ENCODE assay signal across 1 cellular context in the genomic region with DNA sequence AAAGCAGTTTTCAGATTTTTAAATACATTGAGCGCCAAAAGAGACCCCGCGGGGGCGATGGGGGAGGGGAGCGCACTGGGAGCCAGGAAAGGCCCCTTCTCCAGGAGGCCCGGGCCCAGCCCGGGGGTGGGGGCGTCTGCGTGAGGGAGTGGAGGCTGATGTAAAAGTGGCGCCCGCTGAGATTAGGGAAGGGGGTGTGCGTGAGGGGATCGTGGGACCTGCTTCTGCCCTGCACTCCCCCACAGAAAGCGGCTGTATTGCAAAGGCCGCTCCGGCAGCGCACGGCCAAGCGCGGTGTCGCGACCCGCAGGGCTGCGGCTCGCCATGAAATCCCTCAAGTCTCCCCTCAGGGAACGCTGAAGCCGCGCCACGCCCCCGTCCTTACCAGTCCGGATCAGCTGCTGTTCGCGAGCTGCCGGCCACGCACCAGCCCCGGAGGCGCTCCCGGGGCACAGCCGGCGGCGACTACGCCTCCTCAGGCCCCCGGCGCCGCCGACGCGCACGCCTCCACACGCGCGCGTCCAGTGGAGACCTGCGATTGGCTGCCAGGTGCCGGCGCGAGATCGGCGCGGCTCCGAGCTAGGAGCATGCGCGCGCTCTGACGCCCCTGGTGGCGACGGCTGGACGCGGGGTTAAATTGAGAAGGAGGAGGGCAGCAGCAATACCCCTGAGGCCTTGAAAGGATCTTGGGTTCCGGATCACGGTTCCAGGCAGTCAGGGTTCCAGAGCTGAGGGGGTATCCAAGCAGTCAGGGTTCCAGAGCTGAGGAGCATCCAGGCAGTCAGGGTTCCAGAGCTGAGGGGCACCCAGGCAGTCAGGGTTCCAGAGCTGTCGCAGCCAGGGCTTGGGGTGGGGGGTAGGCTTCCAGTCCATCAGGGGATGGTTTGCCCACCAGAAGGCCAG.
A peak's percentile ranks its signal among the peaks of the same experiment; 100 is the strongest.
TF ChIP-seq lines count a peak whose summit lies in the region.

A gene with protein sequence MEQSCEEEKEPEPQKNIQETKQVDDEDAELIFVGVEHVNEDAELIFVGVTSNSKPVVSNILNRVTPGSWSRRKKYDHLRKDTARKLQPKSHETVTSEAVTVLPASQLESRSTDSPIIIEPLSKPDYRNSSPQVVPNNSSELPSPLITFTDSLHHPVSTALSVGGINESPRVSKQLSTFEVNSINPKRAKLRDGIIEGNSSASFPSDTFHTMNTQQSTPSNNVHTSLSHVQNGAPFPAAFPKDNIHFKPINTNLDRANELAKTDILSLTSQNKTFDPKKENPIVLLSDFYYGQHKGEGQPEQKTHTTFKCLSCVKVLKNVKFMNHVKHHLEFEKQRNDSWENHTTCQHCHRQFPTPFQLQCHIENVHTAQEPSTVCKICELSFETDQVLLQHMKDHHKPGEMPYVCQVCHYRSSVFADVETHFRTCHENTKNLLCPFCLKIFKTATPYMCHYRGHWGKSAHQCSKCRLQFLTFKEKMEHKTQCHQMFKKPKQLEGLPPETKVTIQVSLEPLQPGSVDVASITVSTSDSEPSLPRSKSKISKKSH (minus strand): TSS at position 469 of the 903 bp plus-strand sequence. CDS start 19,344 bp downstream, outside the sequence.

TF ChIP-seq in HepG2, 621 proteins besides CTCF, POLR2A, EP300 and RAD21 (continued from another document and continues in another):
- TF ChIP-seq, protein P1, sequence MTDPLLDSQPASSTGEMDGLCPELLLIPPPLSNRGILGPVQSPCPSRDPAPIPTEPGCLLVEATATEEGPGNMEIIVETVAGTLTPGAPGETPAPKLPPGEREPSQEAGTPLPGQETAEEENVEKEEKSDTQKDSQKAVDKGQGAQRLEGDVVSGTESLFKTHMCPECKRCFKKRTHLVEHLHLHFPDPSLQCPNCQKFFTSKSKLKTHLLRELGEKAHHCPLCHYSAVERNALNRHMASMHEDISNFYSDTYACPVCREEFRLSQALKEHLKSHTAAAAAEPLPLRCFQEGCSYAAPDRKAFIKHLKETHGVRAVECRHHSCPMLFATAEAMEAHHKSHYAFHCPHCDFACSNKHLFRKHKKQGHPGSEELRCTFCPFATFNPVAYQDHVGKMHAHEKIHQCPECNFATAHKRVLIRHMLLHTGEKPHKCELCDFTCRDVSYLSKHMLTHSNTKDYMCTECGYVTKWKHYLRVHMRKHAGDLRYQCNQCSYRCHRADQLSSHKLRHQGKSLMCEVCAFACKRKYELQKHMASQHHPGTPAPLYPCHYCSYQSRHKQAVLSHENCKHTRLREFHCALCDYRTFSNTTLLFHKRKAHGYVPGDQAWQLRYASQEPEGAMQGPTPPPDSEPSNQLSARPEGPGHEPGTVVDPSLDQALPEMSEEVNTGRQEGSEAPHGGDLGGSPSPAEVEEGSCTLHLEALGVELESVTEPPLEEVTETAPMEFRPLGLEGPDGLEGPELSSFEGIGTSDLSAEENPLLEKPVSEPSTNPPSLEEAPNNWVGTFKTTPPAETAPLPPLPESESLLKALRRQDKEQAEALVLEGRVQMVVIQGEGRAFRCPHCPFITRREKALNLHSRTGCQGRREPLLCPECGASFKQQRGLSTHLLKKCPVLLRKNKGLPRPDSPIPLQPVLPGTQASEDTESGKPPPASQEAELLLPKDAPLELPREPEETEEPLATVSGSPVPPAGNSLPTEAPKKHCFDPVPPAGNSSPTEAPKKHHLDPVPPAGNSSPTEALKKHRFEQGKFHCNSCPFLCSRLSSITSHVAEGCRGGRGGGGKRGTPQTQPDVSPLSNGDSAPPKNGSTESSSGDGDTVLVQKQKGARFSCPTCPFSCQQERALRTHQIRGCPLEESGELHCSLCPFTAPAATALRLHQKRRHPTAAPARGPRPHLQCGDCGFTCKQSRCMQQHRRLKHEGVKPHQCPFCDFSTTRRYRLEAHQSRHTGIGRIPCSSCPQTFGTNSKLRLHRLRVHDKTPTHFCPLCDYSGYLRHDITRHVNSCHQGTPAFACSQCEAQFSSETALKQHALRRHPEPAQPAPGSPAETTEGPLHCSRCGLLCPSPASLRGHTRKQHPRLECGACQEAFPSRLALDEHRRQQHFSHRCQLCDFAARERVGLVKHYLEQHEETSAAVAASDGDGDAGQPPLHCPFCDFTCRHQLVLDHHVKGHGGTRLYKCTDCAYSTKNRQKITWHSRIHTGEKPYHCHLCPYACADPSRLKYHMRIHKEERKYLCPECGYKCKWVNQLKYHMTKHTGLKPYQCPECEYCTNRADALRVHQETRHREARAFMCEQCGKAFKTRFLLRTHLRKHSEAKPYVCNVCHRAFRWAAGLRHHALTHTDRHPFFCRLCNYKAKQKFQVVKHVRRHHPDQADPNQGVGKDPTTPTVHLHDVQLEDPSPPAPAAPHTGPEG (CRISPR knock-in tag; IDR thresholded peaks at IDR 0.05), result no peak
- TF ChIP-seq MZF1 (CRISPR knock-in tag; IDR thresholded peaks at IDR 0.05; ENCODE audit: borderline replicate concordance) (no peak), ZNF841 (CRISPR knock-in tag; IDR thresholded peaks at IDR 0.05; ENCODE audit: borderline replicate concordance) (no peak), ZNF274 (CRISPR knock-in tag; IDR thresholded peaks at IDR 0.05) (no peak), ZFYVE20 (CRISPR knock-in tag; IDR thresholded peaks at IDR 0.05; ENCODE audit: borderline replicate concordance, low read depth) (no peak), ZBTB20 (CRISPR knock-in tag; IDR thresholded peaks at IDR 0.05; ENCODE audit: borderline replicate concordance, low read depth) (no peak), KAT2B (IDR thresholded peaks at IDR 0.05; ENCODE audit: borderline replicate concordance, low read depth, low read length) (no peak), ZNF232 (CRISPR knock-in tag; IDR thresholded peaks at IDR 0.05; ENCODE audit: borderline replicate concordance) (no peak), ZNF33B (CRISPR knock-in tag; IDR thresholded peaks at IDR 0.05) (no peak), CSRNP2 (CRISPR knock-in tag; conservative IDR thresholded peaks at IDR 0.05; ENCODE audit: low read depth) (no peak), ZNF567 (CRISPR knock-in tag; IDR thresholded peaks at IDR 0.05; ENCODE audit: borderline replicate concordance) (no peak), ZBTB21 (CRISPR knock-in tag; IDR thresholded peaks at IDR 0.05) (no peak), PAWR (CRISPR knock-in tag; IDR thresholded peaks at IDR 0.05; ENCODE audit: borderline replicate concordance) (no peak), GATA4 (IDR thresholded peaks at IDR 0.05; ENCODE audit: borderline replicate concordance, low read depth) (no peak), ZNF431 (CRISPR knock-in tag; IDR thresholded peaks at IDR 0.05; ENCODE audit: borderline replicate concordance, low read depth) (no peak), SP140L (CRISPR knock-in tag; IDR thresholded peaks at IDR 0.05; ENCODE audit: borderline replicate concordance) (no peak), RXRA (CRISPR knock-in tag; IDR thresholded peaks at IDR 0.05) (peak; percentile 40; the same call in 1 of the 2 replicates), FOXA1 (IDR thresholded peaks at IDR 0.05) (no peak), FOXA1 (CRISPR knock-in tag; IDR thresholded peaks at IDR 0.05) (peak; percentile 2; the same call in 1 of the 2 replicates), ZNF30 (CRISPR knock-in tag; IDR thresholded peaks at IDR 0.05) (no peak), RELA (CRISPR knock-in tag; IDR thresholded peaks at IDR 0.05) (no peak), ZNF367 (CRISPR knock-in tag; IDR thresholded peaks at IDR 0.05; ENCODE audit: borderline replicate concordance) (no peak), KLF16 (CRISPR knock-in tag; IDR thresholded peaks at IDR 0.05) (no peak; a peak in 1 of 4 replicates), ZNF782 (CRISPR knock-in tag; IDR thresholded peaks at IDR 0.05; ENCODE audit: borderline replicate concordance) (no peak), ETV6 (CRISPR knock-in tag; conservative IDR thresholded peaks at IDR 0.05) (no peak), BCL6 (CRISPR knock-in tag; IDR thresholded peaks at IDR 0.05) (no peak), KDM1A (CRISPR knock-in tag; IDR thresholded peaks at IDR 0.05) (no peak), MNT (IDR thresholded peaks at IDR 0.05) (0 out of 2 replicates have a peak, but pooled peaks have one; percentile 14), ZNF383 (CRISPR knock-in tag; IDR thresholded peaks at IDR 0.05; ENCODE audit: borderline replicate concordance) (no peak), ZMYM3 (CRISPR knock-in tag; IDR thresholded peaks at IDR 0.05) (peak; percentile 72), ZNF256 (CRISPR knock-in tag; conservative IDR thresholded peaks at IDR 0.05) (no peak)
- TF ChIP-seq, protein P2, sequence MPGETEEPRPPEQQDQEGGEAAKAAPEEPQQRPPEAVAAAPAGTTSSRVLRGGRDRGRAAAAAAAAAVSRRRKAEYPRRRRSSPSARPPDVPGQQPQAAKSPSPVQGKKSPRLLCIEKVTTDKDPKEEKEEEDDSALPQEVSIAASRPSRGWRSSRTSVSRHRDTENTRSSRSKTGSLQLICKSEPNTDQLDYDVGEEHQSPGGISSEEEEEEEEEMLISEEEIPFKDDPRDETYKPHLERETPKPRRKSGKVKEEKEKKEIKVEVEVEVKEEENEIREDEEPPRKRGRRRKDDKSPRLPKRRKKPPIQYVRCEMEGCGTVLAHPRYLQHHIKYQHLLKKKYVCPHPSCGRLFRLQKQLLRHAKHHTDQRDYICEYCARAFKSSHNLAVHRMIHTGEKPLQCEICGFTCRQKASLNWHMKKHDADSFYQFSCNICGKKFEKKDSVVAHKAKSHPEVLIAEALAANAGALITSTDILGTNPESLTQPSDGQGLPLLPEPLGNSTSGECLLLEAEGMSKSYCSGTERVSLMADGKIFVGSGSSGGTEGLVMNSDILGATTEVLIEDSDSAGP (CRISPR knock-in tag; IDR thresholded peaks at IDR 0.05; ENCODE audit: borderline replicate concordance), result peak; percentile 89
- TF ChIP-seq, protein P3, sequence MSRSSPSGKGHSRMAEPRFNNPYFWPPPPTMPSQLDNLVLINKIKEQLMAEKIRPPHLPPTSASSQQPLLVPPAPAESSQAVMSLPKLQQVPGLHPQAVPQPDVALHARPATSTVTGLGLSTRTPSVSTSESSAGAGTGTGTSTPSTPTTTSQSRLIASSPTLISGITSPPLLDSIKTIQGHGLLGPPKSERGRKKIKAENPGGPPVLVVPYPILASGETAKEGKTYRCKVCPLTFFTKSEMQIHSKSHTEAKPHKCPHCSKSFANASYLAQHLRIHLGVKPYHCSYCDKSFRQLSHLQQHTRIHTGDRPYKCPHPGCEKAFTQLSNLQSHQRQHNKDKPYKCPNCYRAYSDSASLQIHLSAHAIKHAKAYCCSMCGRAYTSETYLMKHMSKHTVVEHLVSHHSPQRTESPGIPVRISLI (CRISPR knock-in tag; IDR thresholded peaks at IDR 0.05; ENCODE audit: borderline replicate concordance), result no peak
- TF ChIP-seq, protein P4, sequence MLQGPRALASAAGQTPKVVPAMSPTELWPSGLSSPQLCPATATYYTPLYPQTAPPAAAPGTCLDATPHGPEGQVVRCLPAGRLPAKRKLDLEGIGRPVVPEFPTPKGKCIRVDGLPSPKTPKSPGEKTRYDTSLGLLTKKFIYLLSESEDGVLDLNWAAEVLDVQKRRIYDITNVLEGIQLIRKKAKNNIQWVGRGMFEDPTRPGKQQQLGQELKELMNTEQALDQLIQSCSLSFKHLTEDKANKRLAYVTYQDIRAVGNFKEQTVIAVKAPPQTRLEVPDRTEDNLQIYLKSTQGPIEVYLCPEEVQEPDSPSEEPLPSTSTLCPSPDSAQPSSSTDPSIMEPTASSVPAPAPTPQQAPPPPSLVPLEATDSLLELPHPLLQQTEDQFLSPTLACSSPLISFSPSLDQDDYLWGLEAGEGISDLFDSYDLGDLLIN (CRISPR knock-in tag; IDR thresholded peaks at IDR 0.05; ENCODE audit: borderline replicate concordance), result no peak
- TF ChIP-seq, protein P5, sequence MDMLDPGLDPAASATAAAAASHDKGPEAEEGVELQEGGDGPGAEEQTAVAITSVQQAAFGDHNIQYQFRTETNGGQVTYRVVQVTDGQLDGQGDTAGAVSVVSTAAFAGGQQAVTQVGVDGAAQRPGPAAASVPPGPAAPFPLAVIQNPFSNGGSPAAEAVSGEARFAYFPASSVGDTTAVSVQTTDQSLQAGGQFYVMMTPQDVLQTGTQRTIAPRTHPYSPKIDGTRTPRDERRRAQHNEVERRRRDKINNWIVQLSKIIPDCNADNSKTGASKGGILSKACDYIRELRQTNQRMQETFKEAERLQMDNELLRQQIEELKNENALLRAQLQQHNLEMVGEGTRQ (IDR thresholded peaks at IDR 0.05; ENCODE audit: low read depth, low read length), result no peak
- TF ChIP-seq, protein P5 (CRISPR knock-in tag; IDR thresholded peaks at IDR 0.05; ENCODE audit: borderline replicate concordance), result no peak
- TF ChIP-seq, protein P6, sequence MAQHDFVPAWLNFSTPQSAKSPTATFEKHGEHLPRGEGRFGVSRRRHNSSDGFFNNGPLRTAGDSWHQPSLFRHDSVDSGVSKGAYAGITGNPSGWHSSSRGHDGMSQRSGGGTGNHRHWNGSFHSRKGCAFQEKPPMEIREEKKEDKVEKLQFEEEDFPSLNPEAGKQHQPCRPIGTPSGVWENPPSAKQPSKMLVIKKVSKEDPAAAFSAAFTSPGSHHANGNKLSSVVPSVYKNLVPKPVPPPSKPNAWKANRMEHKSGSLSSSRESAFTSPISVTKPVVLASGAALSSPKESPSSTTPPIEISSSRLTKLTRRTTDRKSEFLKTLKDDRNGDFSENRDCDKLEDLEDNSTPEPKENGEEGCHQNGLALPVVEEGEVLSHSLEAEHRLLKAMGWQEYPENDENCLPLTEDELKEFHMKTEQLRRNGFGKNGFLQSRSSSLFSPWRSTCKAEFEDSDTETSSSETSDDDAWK (CRISPR knock-in tag; IDR thresholded peaks at IDR 0.05), result no peak
